In genomic region chr7:94486206-94486605, GRCh38 we compare ENCODE assay signal across 28 cellular contexts.
"Had no signal": no experiment of that assay in that cellular context is flagged by ENCODE, and none has a peak within 500 bp of the region (broad histone marks: within the 10 kb centered on the region; RNA-seq: fewer than 3 reads in every experiment).

No MANE protein-coding gene starts in this region.

- DNase-seq: activated B cell treated with CpG ODN at 0.5 μM for 24 hours; activated CD4-positive, alpha-beta T cell treated with anti-CD3 and anti-CD28 coated beads for 1 hour; activated CD4-positive, alpha-beta T cell treated with anti-CD3 and anti-CD28 coated beads, Interleukin-2, amount 10 ng/mL, durations not matched to agents 24 days and 14 days; activated CD4-positive, alpha-beta T cell treated with anti-CD3 and anti-CD28 coated beads, Interleukin-2, amount 50 U/mL, for 48 hours; activated CD8-positive, alpha-beta memory T cell treated with anti-CD3 and anti-CD28 coated beads, Interleukin-2, amount 10 ng/mL, durations not matched to agents 7 days and 5 days; activated effector memory CD4-positive, alpha-beta T cell treated with Interleukin-2 at 50 U/mL for 16 hours; activated naive CD4-positive, alpha-beta T cell; activated T-cell treated with anti-CD3 and anti-CD28 coated beads, Interleukin-2, amount 50 U/mL, for 24 hours; cortex of kidney; Karpas-422; MM.1S; NCI-H1105; NCI-H1436; NCI-H1694 treated with DMSO at 0.1 percent for 48 hours; NCI-H2029 treated with DMSO at 0.1 percent for 48 hours; NCI-H446; NCI-H524; RPMI8226; T-helper 17 cell; T-helper 9 cell had no signal

- H3K4me1 ChIP-seq: SJSA1 had no signal

- H3K9me3 Mint-ChIP-seq: activated B cell treated with CpG ODN at 0.5 μM for 24 hours; activated CD4-positive, alpha-beta T cell treated with anti-CD3 and anti-CD28 coated beads, Interleukin-2, amount 10 ng/mL, durations not matched to agents 24 days and 14 days; activated naive CD4-positive, alpha-beta T cell treated with anti-CD3 and anti-CD28 coated beads, Interleukin-2, amount 50 U/mL, for 24 hours; activated T-cell treated with anti-CD3 and anti-CD28 coated beads, Interleukin-2, amount 50 U/mL, for 24 hours had no signal

- H3K36me3 Mint-ChIP-seq: activated CD8-positive, alpha-beta memory T cell treated with anti-CD3 and anti-CD28 coated beads, Interleukin-2, amount 10 ng/mL, durations not matched to agents 7 days and 5 days; brain had no signal

- ATAC-seq: activated CD8-positive, alpha-beta memory T cell treated with anti-CD3 and anti-CD28 coated beads, Interleukin-2, amount 10 ng/mL, durations not matched to agents 7 days and 5 days; Panc1; Right ventricle myocardium inferior; SK-N-SH treated with all-trans-retinoic acid at 6 μM for 48 hours; T-helper 17 cell had no signal

- H3K4me3 ChIP-seq: SJSA1 had no signal

- H3K27ac ChIP-seq: SJSA1 had no signal

- H3K4me1 Mint-ChIP-seq: activated B cell treated with CpG ODN at 0.5 μM for 24 hours; activated CD4-positive, alpha-beta T cell treated with anti-CD3 and anti-CD28 coated beads, Interleukin-2, amount 10 ng/mL, durations not matched to agents 24 days and 14 days; activated CD8-positive, alpha-beta memory T cell treated with anti-CD3 and anti-CD28 coated beads, Interleukin-2, amount 10 ng/mL, durations not matched to agents 7 days and 5 days; activated naive CD4-positive, alpha-beta T cell treated with anti-CD3 and anti-CD28 coated beads, Interleukin-2, amount 50 U/mL, for 24 hours; brain; central memory CD8-positive, alpha-beta T cell; T-helper 17 cell had no signal

- H3K27ac Mint-ChIP-seq: activated B cell treated with CpG ODN at 0.5 μM for 24 hours; activated CD4-positive, alpha-beta T cell treated with anti-CD3 and anti-CD28 coated beads, Interleukin-2, amount 10 ng/mL, durations not matched to agents 24 days and 14 days; activated CD8-positive, alpha-beta memory T cell treated with anti-CD3 and anti-CD28 coated beads, Interleukin-2, amount 10 ng/mL, durations not matched to agents 7 days and 5 days; activated naive CD4-positive, alpha-beta T cell treated with anti-CD3 and anti-CD28 coated beads, Interleukin-2, amount 50 U/mL, for 24 hours; activated T-cell treated with anti-CD3 and anti-CD28 coated beads, Interleukin-2, amount 50 U/mL, for 24 hours; activated T-helper 1 cell treated with anti-CD3 and anti-CD28 coated beads, Interleukin-12 subunit alpha, Interleukin-12 subunit beta, Interleukin-2, Interleukin-4 antibody, amounts not matched to agents 30 ng/mL and 10 ng/mL and 1 ng/mL, durations not matched to agents 14 hours and 24 hours and 36 hours; brain; T-helper 17 cell had no signal

- H3K4me3 Mint-ChIP-seq: activated B cell treated with CpG ODN at 0.5 μM for 24 hours; activated CD4-positive, alpha-beta T cell treated with anti-CD3 and anti-CD28 coated beads, Interleukin-2, amount 10 ng/mL, durations not matched to agents 24 days and 14 days; activated CD8-positive, alpha-beta memory T cell treated with anti-CD3 and anti-CD28 coated beads, Interleukin-2, amount 10 ng/mL, durations not matched to agents 7 days and 5 days; activated naive CD4-positive, alpha-beta T cell treated with anti-CD3 and anti-CD28 coated beads, Interleukin-2, amount 50 U/mL, for 24 hours; activated T-cell treated with anti-CD3 and anti-CD28 coated beads, Interleukin-2, amount 50 U/mL, for 24 hours; activated T-helper 1 cell treated with anti-CD3 and anti-CD28 coated beads, Interleukin-12 subunit alpha, Interleukin-12 subunit beta, Interleukin-2, Interleukin-4 antibody, amounts not matched to agents 30 ng/mL and 10 ng/mL and 1 ng/mL, durations not matched to agents 14 hours and 24 hours and 36 hours; brain; central memory CD8-positive, alpha-beta T cell; T-helper 17 cell had no signal

- H3K36me3 ChIP-seq: SJSA1 had no signal

- H3K9me3 ChIP-seq: SJSA1 had no signal
